In genomic region chr5:148397968-148398595, GRCh38 we compare ENCODE assay signal across 12 cellular contexts. TPM values are rescaled to one million over a fixed set of nuclear protein-coding genes. Genes with fewer than 3 reads are reported as not detected.
DNase-seq lines count a peak whose midpoint lies in the region; ATAC-seq, FAIRE-seq and TF ChIP-seq lines count a peak whose summit lies in the region.
"Had no signal": no experiment of that assay in that cellular context is flagged by ENCODE, and none has a peak within 500 bp of the region (broad histone marks: within the 10 kb centered on the region; RNA-seq: fewer than 3 reads in every experiment).

No MANE protein-coding gene starts in this region.

- WGBS in A549 (ENCODE audit: missing lambda C conversion rate), result 90% methylated on average over 3 of the region's 3 CpGs

- H3K4me1 ChIP-seq in A549 (peaks cover 31% of the 10 kb centered on the region), HCT116 (ENCODE audit: control insufficient read depth in 1 of 2, insufficient read depth in 2 of 2, low read length in 2 of 2) (no peaks in the 10 kb centered on the region), RWPE2 (ENCODE audit: insufficient read depth, poor library complexity, severe bottlenecking) (peaks cover 37% of the 10 kb centered on the region), osteoblast (ENCODE audit: insufficient read depth, low read length) (peaks cover 11% of the 10 kb centered on the region)

- 0 out of 2 replicates have a peak, but pooled peaks cover 6% of the 10 kb centered on the region for H4K20me1 ChIP-seq in HCT116 (ENCODE audit: insufficient read depth)
- H4K20me1 ChIP-seq in osteoblast (ENCODE audit: insufficient read depth, low read length), result peaks cover 13% of the 10 kb centered on the region

- H3K27me3 ChIP-seq in HCT116 (ENCODE audit: insufficient read depth, low read length) (no peaks in the 10 kb centered on the region), RWPE2 (ENCODE audit: insufficient read depth, poor library complexity, severe bottlenecking) (no peaks in the 10 kb centered on the region), osteoblast (ENCODE audit: insufficient read depth, low read length) (no peaks in the 10 kb centered on the region)
- H3K27me3 ChIP-seq: heart right ventricle, right atrium auricular region had no signal

- no TSS peak for BruUV-seq in HCT116 (replicated peaks; lab: Mats Ljungman, UMichigan)

- H3K4me3 ChIP-seq in A549, result no peak overlapping the region
- no peak overlapping the region for H3K4me3 ChIP-seq in HCT116 (replicated peaks in 1 of 2; ENCODE audit: low read depth in 1 of 2, low read length in 2 of 2)
- no peak overlapping the region for H3K4me3 ChIP-seq in RWPE2 (ENCODE audit: severe bottlenecking)
- no peak overlapping the region for H3K4me3 ChIP-seq in osteoblast (ENCODE audit: insufficient read depth, low read length)
- H3K4me3 ChIP-seq: heart right ventricle, right atrium auricular region had no signal

- H3K4me2 ChIP-seq in A549, result peak overlapping the region; percentile 9; the same call in 1 of the 3 replicates
- H3K4me2 ChIP-seq in HCT116 (ENCODE audit: low read length), result no peak overlapping the region
- H3K4me2 ChIP-seq in osteoblast (ENCODE audit: insufficient read depth, low read length), result no peak overlapping the region

- no peak for FAIRE-seq in A549 (lab: Jason Lieb, UNC)

- H3K9ac ChIP-seq in HCT116 (ENCODE audit: low read length), result no peak overlapping the region

- TF ChIP-seq RAD21 in A549 (conservative IDR thresholded peaks at IDR 0.05 in 1 of 2, IDR thresholded peaks at IDR 0.05 in 1 of 2), result no peak
- TF ChIP-seq RAD21 in HCT116 (IDR thresholded peaks at IDR 0.05; ENCODE audit: low read depth), result no peak

- H3K9me3 ChIP-seq in A549 (no peaks in the 10 kb centered on the region), HCT116 (ENCODE audit: control insufficient read depth in 1 of 2, insufficient read depth in 1 of 2, low read depth in 1 of 2, low read length in 2 of 2) (no peaks in the 10 kb centered on the region), RWPE2 (ENCODE audit: severe bottlenecking) (no peaks in the 10 kb centered on the region), osteoblast (ENCODE audit: low read depth, low read length) (no peaks in the 10 kb centered on the region)
- H3K9me3 ChIP-seq: heart right ventricle, right atrium auricular region had no signal

- H3K36me3 ChIP-seq in HCT116 (ENCODE audit: control insufficient read depth in 1 of 2, insufficient read depth in 2 of 2, low read length in 2 of 2) (peaks cover 16 to 27% of the 10 kb centered on the region in 2 experiments; a peak in 3 of 4 replicates), RWPE2 (ENCODE audit: low read depth) (peaks cover 86% of the 10 kb centered on the region), osteoblast (ENCODE audit: insufficient read depth, low read length) (peaks cover 33% of the 10 kb centered on the region)

- no peaks in the 10 kb centered on the region for H3K9me2 ChIP-seq in HCT116 (ENCODE audit: insufficient read depth)

- H2AFZ ChIP-seq in HCT116 (ENCODE audit: low read depth, low read length, poor library complexity, severe bottlenecking) (no peak overlapping the region), osteoblast (ENCODE audit: low read length) (no peak overlapping the region)

- RAD21 ChIA-PET in HCT116 (lab: Charles Lee; ENCODE audit: low non-redundant PET in 1 of 2, low total read pairs in 2 of 2, uncharacterized antibody in 2 of 2, unreplicated experiment in 2 of 2), result no interaction called here

- H3K79me2 ChIP-seq in HCT116 (ENCODE audit: insufficient read depth, low read length), result peaks cover 19% of the 10 kb centered on the region
- peaks cover 49% of the 10 kb centered on the region for H3K79me2 ChIP-seq in osteoblast (ENCODE audit: insufficient read depth, low read length)

- TF ChIP-seq EP300 in A549 (IDR thresholded peaks at IDR 0.05), result no peak

- intact Hi-C loops in HCT116 (cut with micrococcal nuclease) (no loop called here), posterior cingulate gyrus (cut with DNase I) (no loop called here)

- DNase-seq in A549 (ENCODE audit: low read depth in 1 of 2, low spot score in 1 of 2) (no peak), HCT116 (ENCODE audit: low read depth, low spot score) (no peak), RWPE2 (ENCODE audit: low spot score) (no peak), iPS-NIHi11 (ENCODE audit: low spot score) (peak; percentile 63), osteoblast (ENCODE audit: insufficient read length, low spot score, missing footprints) (no peak), posterior cingulate gyrus (no peak)
- DNase-seq: heart right ventricle; NCI-H187; stimulated activated naive CD4-positive, alpha-beta T cell treated with Interleukin-2 at 50 U/mL for 16 hours had no signal

- ATAC-seq in A549, result no peak; a peak in 1 of 6 replicates
- ATAC-seq in HCT116, result no peak
- ATAC-seq in RWPE2 (ENCODE audit: low read depth), result peak; percentile 64
- no peak for ATAC-seq in activated CD4-positive, CD25-positive, alpha-beta regulatory T cell treated with anti-CD3 and anti-CD28 coated beads, Interleukin-2, amount 50 U/mL, for 24 hours
- ATAC-seq in HG02970 (IDR thresholded peaks at IDR 0.05; ENCODE audit: low FRiP score, unreplicated experiment), result no peak

- POLR2A ChIA-PET in A549 (lab: Yijun Ruan, JAX), result no interaction called here
- POLR2A ChIA-PET in HCT116 (lab: Charles Lee), result no interaction called here

- no peak for TF ChIP-seq POLR2A in A549 (IDR thresholded peaks at IDR 0.05; ENCODE audit: low read length)
- no peak for TF ChIP-seq POLR2A in HCT116 (IDR thresholded peaks at IDR 0.05; ENCODE audit: borderline replicate concordance, extremely low read depth, insufficient read depth, insufficient read length)

- TF ChIP-seq CTCF in A549 (IDR thresholded peaks at IDR 0.05) (no peak), HCT116 (IDR thresholded peaks at IDR 0.05 in 2 of 3, conservative IDR thresholded peaks at IDR 0.05 in 1 of 3; ENCODE audit: borderline replicate concordance in 1 of 3, insufficient read depth in 1 of 3, low read depth in 2 of 3, low read length in 2 of 3) (no peak), RWPE2 (IDR thresholded peaks at IDR 0.05; ENCODE audit: poor library complexity, severe bottlenecking) (no peak), osteoblast (IDR thresholded peaks at IDR 0.05; ENCODE audit: extremely low read depth, low read depth, low read length) (no peak)

- H3K27ac ChIP-seq in A549 (no peak overlapping the region), HCT116 (ENCODE audit: low read depth, low read length) (no peak overlapping the region), RWPE2 (ENCODE audit: poor library complexity, severe bottlenecking) (peak overlapping the region; percentile 9), osteoblast (ENCODE audit: low read depth, low read length) (no peak overlapping the region)
- H3K27ac ChIP-seq: right atrium auricular region had no signal

- CTCF ChIA-PET in A549 (lab: Yijun Ruan, JAX) (interaction anchor here (1.9 kb wide), 1 partner anchor 10 kb away, joined by 6 read pairs; no protein-coding TSS in a partner anchor), HCT116 (lab: Charles Lee) (interaction anchor here (0.8 to 1.4 kb wide), 5 partner anchors 11 to 333 kb away, joined by 3 to 6 read pairs (median 4); no protein-coding TSS in a partner anchor)

TF ChIP-seq in A549, 52 proteins besides CTCF, POLR2A, EP300 and RAD21:
- TF ChIP-seq ZC3H11A (IDR thresholded peaks at IDR 0.05), result no peak
- peak; percentile 76 to 82 for TF ChIP-seq CEBPB (IDR thresholded peaks at IDR 0.05)
- no peak for TF ChIP-seq RNF2 (IDR thresholded peaks at IDR 0.05; ENCODE audit: borderline replicate concordance, low read depth)

TF ChIP-seq in HCT116, 20 proteins besides CTCF, POLR2A, EP300 and RAD21:
- no peak for TF ChIP-seq EZH2 (IDR thresholded peaks at IDR 0.05)
- TF ChIP-seq CEBPB (IDR thresholded peaks at IDR 0.05; ENCODE audit: low read depth), result peak; percentile 55; the same call in 1 of the 2 replicates

RNA-seq across cellular contexts. Expression of gene FBXO38, which starts 14.3 kb away (rescaled TPM):
- 33.2 and 38.8 TPM in 2 replicates for polyA plus RNA-seq in A549 (2011; rRNA removed)
- polyA plus RNA-seq in A549 (2012; cell fraction: cytosol; rRNA removed), result 6.2 TPM in 2 replicates
- 5.6 and 10.1 TPM in 2 replicates for polyA plus RNA-seq in A549 (2012; cell fraction: nucleus; rRNA removed)
- 14.7 to 16.8 TPM (median 15.8 TPM) in 3 replicates for polyA plus RNA-seq in A549 (2017; fragmentation: RNase III; extraction: RNeasy Plus Mini Kit Qiagen cat#74134 plus additional on column Dnase treatment)
- 49.2 and 63.2 TPM in 2 replicates for polyA minus RNA-seq in A549 (2011; rRNA and poly(A)+ RNA removed)
- 36.3 TPM for total RNA-seq in HCT116 (2021; ENCODE audit: unreplicated experiment)
- 15.6 TPM in 2 replicates for polyA plus RNA-seq in HCT116 (2012)
- 69.8 and 80.7 TPM in 2 replicates for total RNA-seq in osteoblast

Comparison
In these comparisons a context has a peak if more than half of its experiments do, and no peak if none do; other contexts are left out.
1. Of the 6 proteins assayed by ChIP-seq in both A549 and HCT116: peak only in A549: none; only in HCT116: none; in both: CEBPB; in neither: 5.